In the genomic region with DNA sequence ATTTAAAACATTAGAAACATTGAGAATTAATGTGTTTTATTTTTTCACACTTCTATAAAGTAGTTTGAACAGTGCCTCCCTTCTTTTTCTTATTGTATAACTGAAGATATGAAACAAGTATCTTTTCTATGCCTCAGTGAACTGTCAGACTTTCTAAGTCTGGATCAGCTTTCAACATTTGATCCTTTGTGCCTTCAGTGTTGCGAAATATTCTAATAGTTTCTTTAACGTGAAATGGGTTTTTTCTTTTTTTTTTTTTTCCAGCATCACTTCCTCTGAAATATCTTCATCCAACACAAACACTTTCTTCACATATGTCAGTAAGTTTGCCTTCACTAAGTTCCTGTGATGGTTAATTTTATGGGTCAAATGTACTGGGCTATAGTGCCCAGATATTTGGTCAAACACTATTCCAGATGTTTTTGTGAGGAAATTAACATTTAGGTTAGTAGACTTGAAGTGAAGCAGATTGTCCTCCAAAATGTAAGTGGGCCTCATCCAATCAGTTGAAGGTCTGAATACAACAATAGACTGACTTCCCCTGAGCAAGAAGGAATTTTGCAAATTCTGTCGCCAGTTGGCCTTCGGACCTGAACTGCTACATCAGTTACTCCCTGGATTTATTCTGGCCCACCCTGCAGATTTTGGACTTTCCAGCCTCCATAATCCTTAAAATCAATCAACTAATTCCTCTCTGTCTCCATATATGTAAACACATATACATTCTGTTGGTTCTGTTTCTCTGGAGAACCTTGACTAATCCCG, we compare ENCODE assay signal across 12 cellular contexts.
"Had no signal": no experiment of that assay in that cellular context is flagged by ENCODE, and none has a peak within 500 bp of the region (broad histone marks: within the 10 kb centered on the region; RNA-seq: fewer than 3 reads in every experiment).

No MANE protein-coding gene starts in this region.

- ATAC-seq: lower lobe of right lung; stimulated activated effector memory CD8-positive, alpha-beta T cell treated with anti-CD3 and anti-CD28 coated beads, Interleukin-12 subunit alpha, Interleukin-12 subunit beta, amount 100 ng/mL, for 72 hours had no signal

- H3K4me1 ChIP-seq: vagina had no signal

- H3K27me3 ChIP-seq: tibial nerve, vagina had no signal

- H3K9me3 ChIP-seq: lower lobe of right lung, tibial nerve, vagina had no signal

- DNase-seq: activated CD4-positive, alpha-beta memory T cell treated with anti-CD3 and anti-CD28 coated beads, Interleukin-2, amount 10 ng/mL, durations not matched to agents 7 days and 5 days; caudate nucleus; effector memory CD4-positive, alpha-beta T cell; lower lobe of right lung; T-helper 9 cell had no signal

- H3K27ac ChIP-seq: lower lobe of right lung, skin epidermis, tibial nerve, vagina, VCaP had no signal

- H3K27ac Mint-ChIP-seq: activated CD4-positive, alpha-beta memory T cell treated with anti-CD3 and anti-CD28 coated beads, Interleukin-2, amount 10 ng/mL, durations not matched to agents 7 days and 5 days; mesothelial cell of epicardium; stimulated activated effector memory CD8-positive, alpha-beta T cell treated with anti-CD3 and anti-CD28 coated beads, Interleukin-12 subunit alpha, Interleukin-12 subunit beta, amount 100 ng/mL, for 72 hours had no signal

- H3K36me3 Mint-ChIP-seq: mesothelial cell of epicardium; stimulated activated effector memory CD8-positive, alpha-beta T cell treated with anti-CD3 and anti-CD28 coated beads, Interleukin-12 subunit alpha, Interleukin-12 subunit beta, amount 100 ng/mL, for 72 hours had no signal

- H3K36me3 ChIP-seq: lower lobe of right lung, tibial nerve, vagina had no signal

- H3K9me3 Mint-ChIP-seq: activated CD4-positive, alpha-beta memory T cell treated with anti-CD3 and anti-CD28 coated beads, Interleukin-2, amount 10 ng/mL, durations not matched to agents 7 days and 5 days; neural crest cell; stimulated activated effector memory CD8-positive, alpha-beta T cell treated with anti-CD3 and anti-CD28 coated beads, Interleukin-12 subunit alpha, Interleukin-12 subunit beta, amount 100 ng/mL, for 72 hours had no signal

- H3K4me3 ChIP-seq: lower lobe of right lung, skin epidermis, tibial nerve, vagina had no signal
